8 cellular contexts compared by ENCODE assay signal in genomic region chr5:74433255-74434123, GRCh38.
DNase-seq lines count a peak whose midpoint lies in the region; TF ChIP-seq lines count a peak whose summit lies in the region.

No MANE protein-coding gene starts in this region.

- H3K36me3 ChIP-seq in HUES48 (ENCODE audit: control insufficient read depth, insufficient read depth, low read length) = no peaks in the 10 kb centered on the region
- no peaks in the 10 kb centered on the region for H3K36me3 ChIP-seq in tibial nerve

- no peak for TF ChIP-seq POLR2A in tibial nerve (IDR thresholded peaks at IDR 0.05)

- no peaks in the 10 kb centered on the region for H3K27me3 Mint-ChIP-seq in mesothelial cell of epicardium (ENCODE audit: low read depth)

- H3K9me3 Mint-ChIP-seq in mesothelial cell of epicardium = peaks cover 13% of the 10 kb centered on the region

- H3K4me1 ChIP-seq in HUES48 (ENCODE audit: control insufficient read depth, insufficient read depth, low read length) (peaks cover 11% of the 10 kb centered on the region), tibial nerve (peaks cover 0 to 17% (median 0%) of the 10 kb centered on the region in 4 donors)

- TF ChIP-seq EP300 in tibial nerve (IDR thresholded peaks at IDR 0.05) = no peak

- H3K9ac ChIP-seq in HUES48 (ENCODE audit: low read depth, low read length) = no peak overlapping the region

- DNase-seq in ELF-1 (ENCODE audit: low read depth, low spot score) = peak; percentile 5
- DNase-seq in dermis blood vessel endothelial cell = peak; percentile 88
- no peak for DNase-seq in mesothelial cell of epicardium (ENCODE audit: low spot score in 2 of 2, unreplicated experiment in 2 of 2)
- no peak for DNase-seq in germinal center (ENCODE audit: low spot score)
- no peak for DNase-seq in NCI-H1092 treated with DMSO at 0.1 percent for 48 hours (lab: John Stamatoyannopoulos, UW)
- DNase-seq in tibial nerve (ENCODE audit: low spot score in 2 of 2) = no peak
- no peak for DNase-seq in NCI-H1048 (lab: John Stamatoyannopoulos, UW)

- H3K4me1 Mint-ChIP-seq in mesothelial cell of epicardium = peaks cover 28% of the 10 kb centered on the region

- H3K27me3 ChIP-seq in HUES48 (ENCODE audit: control insufficient read depth, insufficient read depth, low read length) (0 out of 2 replicates have a peak, but pooled peaks cover 4% of the 10 kb centered on the region), tibial nerve (no peaks in the 10 kb centered on the region)

- H3K27ac ChIP-seq in HUES48 (ENCODE audit: low read depth, low read length) (peak overlapping the region; percentile 73), tibial nerve (peak overlapping the region in 1 of 4 donors; percentile 29)

- no peak overlapping the region for H3K4me3 Mint-ChIP-seq in mesothelial cell of epicardium

- TF ChIP-seq CTCF in mesothelial cell of epicardium (IDR thresholded peaks at IDR 0.05; ENCODE audit: unreplicated experiment) (no peak), tibial nerve (IDR thresholded peaks at IDR 0.05) (no peak)

- H3K4me3 ChIP-seq in HUES48 (ENCODE audit: low read depth, low read length) = peak overlapping the region; percentile 35; the same call in 1 of the 2 replicates
- H3K4me3 ChIP-seq in tibial nerve = peak overlapping the region in 1 of 4 donors; percentile 21

- H3K9me3 ChIP-seq in HUES48 (ENCODE audit: control insufficient read depth, insufficient read depth, low read length) = no peaks in the 10 kb centered on the region
- no peaks in the 10 kb centered on the region for H3K9me3 ChIP-seq in tibial nerve

- H3K36me3 Mint-ChIP-seq in mesothelial cell of epicardium = no peaks in the 10 kb centered on the region

- 26 to 30% methylated on average over 11 of the region's 11 CpGs for WGBS in tibial nerve, 2 donors

- peak overlapping the region; percentile 63 for H3K27ac Mint-ChIP-seq in mesothelial cell of epicardium

Comparison
In these comparisons a context has a peak if more than half of its experiments do, and no peak if none do; other contexts are left out.
1. DNase-seq: peak in ELF-1 (single experiment) and dermis blood vessel endothelial cell (single experiment); none in mesothelial cell of epicardium (0 of 2), germinal center (single experiment), NCI-H1092 treated with DMSO at 0.1 percent for 48 hours (single experiment), tibial nerve (0 of 2) and NCI-H1048 (single experiment).